In genomic region chr11:62840712-62841360, GRCh38 we compare ENCODE assay signal across 8 cellular contexts. TPM values are rescaled to one million over a fixed set of nuclear protein-coding genes. Genes with fewer than 3 reads are reported as not detected.
DNase-seq lines count a peak whose midpoint lies in the region; ATAC-seq and TF ChIP-seq lines count a peak whose summit lies in the region.
"Not testable (repeated sequence)": the region's sequence is repeated elsewhere in the genome, so short reads cannot be mapped to it uniquely, and the experiment has no call there.

No MANE protein-coding gene starts in this region.

- peaks cover 30 to 43% (median 40%) of the 10 kb centered on the region in 4 donors for H3K4me1 ChIP-seq in esophagus muscularis mucosa
- not testable (repeated sequence) for H3K4me1 ChIP-seq in mesodermal cell (ENCODE audit: control insufficient read depth, insufficient read depth, low read length, poor library complexity, severe bottlenecking)

- WGBS in esophagus muscularis mucosa = 2% methylated on average over 41 of the region's 41 CpGs
- 5 to 7% methylated on average over 33 to 35 of the region's 41 CpGs for WGBS in mesodermal cell (ENCODE audit: insufficient coverage in 2 of 2), 2 experiments

- intact Hi-C loops in esophagus muscularis mucosa (cut with DNase I) = not testable (repeated sequence)

- peaks cover 31% of the 10 kb centered on the region for H3K79me2 ChIP-seq in SU-DHL-6 (ENCODE audit: insufficient read depth, low read length)

- peaks cover 34% of the 10 kb centered on the region for H3F3A ChIP-seq in SU-DHL-6 (ENCODE audit: insufficient read depth)

- H3K9me3 ChIP-seq in SU-DHL-6 (ENCODE audit: insufficient read depth, low read length); esophagus muscularis mucosa; mesodermal cell (ENCODE audit: control insufficient read depth, low read length): not testable (repeated sequence)

- H3K4me3 ChIP-seq in SU-DHL-6 (ENCODE audit: insufficient read depth, low read length, poor library complexity, severe bottlenecking) = peak overlapping the region; percentile 77
- peak overlapping the region; percentile 74 to 97 (median 90) for H3K4me3 ChIP-seq in esophagus muscularis mucosa
- H3K4me3 ChIP-seq in mesodermal cell (ENCODE audit: extremely low read depth, insufficient read depth, low read length, poor library complexity, severe bottlenecking) = peak overlapping the region; percentile 98

- not testable (repeated sequence) for TF ChIP-seq EP300 in esophagus muscularis mucosa (IDR thresholded peaks at IDR 0.05)

- H3K36me3 ChIP-seq in SU-DHL-6 (ENCODE audit: low read length) = not testable (repeated sequence)
- H3K36me3 ChIP-seq in esophagus muscularis mucosa = peaks cover 0 to 22% (median 8%) of the 10 kb centered on the region in 4 donors
- H3K36me3 ChIP-seq in mesodermal cell (ENCODE audit: control insufficient read depth, insufficient read depth, low read length) = peaks cover 22% of the 10 kb centered on the region

- peak overlapping the region; percentile 96 for H3K4me2 ChIP-seq in SU-DHL-6 (ENCODE audit: low read depth, low read length, poor library complexity, severe bottlenecking)

- peak overlapping the region; percentile 93 for H3K27ac ChIP-seq in SU-DHL-6 (ENCODE audit: low read depth, low read length)
- peak overlapping the region; percentile 94 to 99 (median 98) for H3K27ac ChIP-seq in esophagus muscularis mucosa (replicated peaks in 1 of 4)
- H3K27ac ChIP-seq in mesodermal cell (ENCODE audit: low read depth, low read length, severe bottlenecking) = peak overlapping the region; percentile 100

- peak overlapping the region; percentile 73 for H2AFZ ChIP-seq in SU-DHL-6 (ENCODE audit: low read depth, low read length, severe bottlenecking)

- H3K27me3 ChIP-seq in SU-DHL-6 (ENCODE audit: low read length); esophagus muscularis mucosa: not testable (repeated sequence)

- peak; percentile 6 for ATAC-seq in GM21528 (IDR thresholded peaks at IDR 0.05; ENCODE audit: low FRiP score, unreplicated experiment)

- H3K9ac ChIP-seq in SU-DHL-6 (ENCODE audit: low read length) = peak overlapping the region; percentile 81

- not testable (repeated sequence) for TF ChIP-seq POLR2A in esophagus muscularis mucosa (IDR thresholded peaks at IDR 0.05; ENCODE audit: low read depth)

- DNase-seq in AG08395 (ENCODE audit: low spot score) (peak; percentile 24), NCI-H128 (lab: John Stamatoyannopoulos, UW; ENCODE audit: unreplicated experiment) (peak; percentile 52), esophagus muscularis mucosa (ENCODE audit: extremely low spot score) (peak; percentile 94)
- peak; percentile 56 for DNase-seq in activated effector memory CD4-positive, alpha-beta T cell treated with Interleukin-2 at 50 U/mL for 16 hours
- DNase-seq in stimulated activated CD4-positive, alpha-beta T cell treated with anti-CD3 and anti-CD28 coated beads, Interleukin-2, amount 100 ng/mL, for 48 hours = peak; percentile 68 to 82

- not testable (repeated sequence) for H3K9me2 ChIP-seq in SU-DHL-6 (replicated peaks; ENCODE audit: insufficient read depth, low read length)

- TF ChIP-seq CTCF in SU-DHL-6 (IDR thresholded peaks at IDR 0.05; ENCODE audit: insufficient read depth, low read length, poor library complexity, severe bottlenecking); esophagus muscularis mucosa (IDR thresholded peaks at IDR 0.05): not testable (repeated sequence)

- not testable (repeated sequence) for H4K20me1 ChIP-seq in SU-DHL-6 (ENCODE audit: low read depth, low read length)

RNA-seq across cellular contexts. Expression of gene WDR74, which starts 1.4 kb away (rescaled TPM):
- 10 to 100 TPM; 18.3 to 53.1 (median 48.1) TPM for total RNA-seq in esophagus muscularis mucosa
- polyA plus RNA-seq in mesodermal cell (2013, experiment 1 of 2) = 93.1 TPM
- polyA plus RNA-seq in mesodermal cell (2013, experiment 2 of 2) = 110 TPM

RNA-seq across cellular contexts. Expression of gene TEX54, which starts 8.2 kb away (rescaled TPM):
- total RNA-seq in esophagus muscularis mucosa = not detected
- polyA plus RNA-seq in mesodermal cell (2013, experiment 1 of 2) = not detected
- polyA plus RNA-seq in mesodermal cell (2013, experiment 2 of 2) = not detected

RNA-seq across cellular contexts. Expression of gene STX5, which starts 9.0 kb away (rescaled TPM):
- total RNA-seq in esophagus muscularis mucosa = 10 to 100 TPM; 22.8 to 31.6 (median 31.6) TPM
- polyA plus RNA-seq in mesodermal cell (2013, experiment 1 of 2) = 54.7 TPM
- polyA plus RNA-seq in mesodermal cell (2013, experiment 2 of 2) = 54.2 TPM

RNA-seq across cellular contexts. Expression of gene NXF1, which starts 35.6 kb away (rescaled TPM):
- total RNA-seq in esophagus muscularis mucosa = 10 to 100 TPM; 38.6 to 86.4 (median 48.4) TPM
- polyA plus RNA-seq in mesodermal cell (2013, experiment 1 of 2) = 47.4 TPM
- 44.0 TPM for polyA plus RNA-seq in mesodermal cell (2013, experiment 2 of 2)

RNA-seq across cellular contexts. Expression of gene SLC3A2, which starts 39.9 kb away (rescaled TPM):
- 100 to 1,000 TPM in 1 of 4 donors, 10 to 100 TPM in 3; 53.2 to 123 (median 86.4) TPM for total RNA-seq in esophagus muscularis mucosa
- 157 TPM for polyA plus RNA-seq in mesodermal cell (2013, experiment 1 of 2)
- polyA plus RNA-seq in mesodermal cell (2013, experiment 2 of 2) = 150 TPM

Comparison
In these comparisons a context has a peak if more than half of its experiments do, and no peak if none do; other contexts are left out.
1. Peak in every context shown above with its lines: DNase-seq, ATAC-seq, H3K4me3 ChIP-seq and H3K27ac ChIP-seq.
2. DNase-seq: peak in every context shown above with its lines; median percentile 94 in esophagus muscularis mucosa; 75 in stimulated activated CD4-positive, alpha-beta T cell treated with anti-CD3 and anti-CD28 coated beads, Interleukin-2, amount 100 ng/mL, for 48 hours; 56 in activated effector memory CD4-positive, alpha-beta T cell treated with Interleukin-2 at 50 U/mL for 16 hours; 52 in NCI-H128; 24 in AG08395.